Comparison of ENCODE assay signal across 11 cellular contexts in the genomic region with DNA sequence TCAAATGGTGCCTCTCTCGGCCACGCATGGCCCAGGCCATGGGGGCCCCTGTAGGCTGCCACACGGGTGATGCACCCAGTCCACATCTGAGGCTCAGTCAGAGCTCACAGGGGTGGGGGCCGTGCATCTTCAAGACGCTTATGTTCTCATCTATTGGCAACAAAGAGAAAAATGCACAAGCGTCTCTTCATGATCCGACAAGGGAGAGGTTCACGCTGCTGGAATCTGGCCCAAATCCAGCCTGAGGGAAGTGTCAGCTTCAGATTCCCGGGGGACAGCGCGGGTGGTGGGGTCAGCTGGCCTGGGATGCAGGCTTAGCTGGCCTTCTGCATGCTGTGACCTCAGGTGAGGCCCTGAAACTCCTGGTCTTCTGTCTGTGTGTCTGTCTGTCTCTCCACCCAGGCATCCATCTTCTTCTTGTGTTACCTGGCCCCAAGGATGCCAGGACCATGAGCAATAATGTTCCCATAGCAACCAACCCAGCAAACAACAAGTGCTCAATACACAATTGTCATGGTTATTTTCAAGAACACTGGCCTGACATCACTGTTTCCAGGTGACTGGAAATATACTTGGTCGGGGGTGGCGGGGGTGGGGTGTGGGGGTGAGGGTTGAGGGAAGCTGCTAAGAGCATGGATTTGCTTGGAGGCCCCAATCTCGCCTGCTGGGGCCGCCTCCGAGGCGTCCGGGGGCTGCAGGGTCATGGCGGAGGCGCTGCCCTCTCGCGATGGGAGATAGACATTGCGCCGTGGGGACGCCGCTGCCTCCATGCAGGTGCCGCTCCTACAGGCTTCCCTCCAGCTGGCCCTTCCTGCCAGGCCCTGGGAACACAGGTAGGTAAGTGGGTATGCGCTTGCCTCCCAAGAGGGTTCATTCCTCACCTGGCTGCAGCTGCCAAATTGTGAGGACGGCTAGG. TPM values are rescaled to one million over a fixed set of nuclear protein-coding genes. Genes with fewer than 3 reads are reported as not detected.
DNase-seq lines count a peak whose midpoint lies in the region; ATAC-seq and TF ChIP-seq lines count a peak whose summit lies in the region.
"Had no signal": no experiment of that assay in that cellular context is flagged by ENCODE, and none has a peak within 500 bp of the region (broad histone marks: within the 10 kb centered on the region; RNA-seq: fewer than 3 reads in every experiment).

No MANE protein-coding gene starts in this region.

- no peak overlapping the region for H3K27ac Mint-ChIP-seq in activated CD8-positive, alpha-beta T cell treated with anti-CD3 and anti-CD28 coated beads, Interleukin-2, amount 10 ng/mL, durations not matched to agents 7 days and 5 days
- H3K27ac Mint-ChIP-seq: dendritic cell treated with granulocyte-macrophage colony-stimulating factor and Interleukin-4, amounts not matched to agents 40 ng/mL and 50 ng/mL, for 4 days had no signal

- peaks cover 12% of the 10 kb centered on the region for H3K9me3 ChIP-seq in AG04450 (ENCODE audit: control insufficient read depth, insufficient read depth, low read length)

- ATAC-seq in activated CD8-positive, alpha-beta T cell treated with anti-CD3 and anti-CD28 coated beads, Interleukin-2, amount 10 ng/mL, durations not matched to agents 7 days and 5 days = peak; percentile 57

- H3K36me3 Mint-ChIP-seq in activated CD8-positive, alpha-beta T cell treated with anti-CD3 and anti-CD28 coated beads, Interleukin-2, amount 10 ng/mL, durations not matched to agents 7 days and 5 days (ENCODE audit: low read depth) = no peaks in the 10 kb centered on the region

- POLR2A ChIA-PET in AG04450 (lab: Yijun Ruan, JAX) = no interaction called here
- POLR2A ChIA-PET in activated CD8-positive, alpha-beta T cell treated with anti-CD3 and anti-CD28 coated beads, Interleukin-2, amount 10 ng/mL, durations not matched to agents 7 days and 5 days (lab: Charles Lee) = no interaction called here

- no peak overlapping the region for H3K27ac ChIP-seq in AG04450 (ENCODE audit: low read depth, low read length)

- H3K4me3 ChIP-seq in AG04450 (ENCODE audit: low read depth, low read length) = no peak overlapping the region
- H3K4me3 ChIP-seq in GM12864 (ENCODE audit: low read depth, low read length) = no peak overlapping the region

- no peak overlapping the region for H3K4me3 Mint-ChIP-seq in activated CD8-positive, alpha-beta T cell treated with anti-CD3 and anti-CD28 coated beads, Interleukin-2, amount 10 ng/mL, durations not matched to agents 7 days and 5 days
- H3K4me3 Mint-ChIP-seq: dendritic cell treated with granulocyte-macrophage colony-stimulating factor and Interleukin-4, amounts not matched to agents 40 ng/mL and 50 ng/mL, for 4 days had no signal

- peaks cover 36% of the 10 kb centered on the region for H3K27me3 ChIP-seq in AG04450 (ENCODE audit: control insufficient read depth, insufficient read depth, low read length)

- H3K27me3 Mint-ChIP-seq in activated CD8-positive, alpha-beta T cell treated with anti-CD3 and anti-CD28 coated beads, Interleukin-2, amount 10 ng/mL, durations not matched to agents 7 days and 5 days (ENCODE audit: low read depth) = peaks cover 5% of the 10 kb centered on the region

- H3K9me3 Mint-ChIP-seq in activated CD8-positive, alpha-beta T cell treated with anti-CD3 and anti-CD28 coated beads, Interleukin-2, amount 10 ng/mL, durations not matched to agents 7 days and 5 days (ENCODE audit: insufficient read depth) = no peaks in the 10 kb centered on the region
- H3K9me3 Mint-ChIP-seq: dendritic cell treated with granulocyte-macrophage colony-stimulating factor and Interleukin-4, amounts not matched to agents 40 ng/mL and 50 ng/mL, for 4 days had no signal

- DNase-seq in AG04450 (ENCODE audit: low read depth, low spot score) (no peak), GM12864 (ENCODE audit: low read depth) (no peak), iPS-NIHi11 (ENCODE audit: low spot score) (peak; percentile 85), NOMO-1 (lab: John Stamatoyannopoulos, UW; ENCODE audit: unreplicated experiment in 2 of 2) (no peak), UCSD-AML1 (lab: John Stamatoyannopoulos, UW; ENCODE audit: unreplicated experiment) (no peak), mucosa of gallbladder (ENCODE audit: low spot score) (no peak), DMS 273 (lab: John Stamatoyannopoulos, UW; ENCODE audit: unreplicated experiment) (no peak)
- no peak for DNase-seq in activated CD8-positive, alpha-beta T cell treated with anti-CD3 and anti-CD28 coated beads, Interleukin-2, amount 10 ng/mL, durations not matched to agents 7 days and 5 days
- DNase-seq: activated CD4-positive, alpha-beta T cell treated with anti-CD3 and anti-CD28 coated beads for 4 hours; NCI-H524 had no signal

- CTCF ChIA-PET in AG04450 (lab: Charles Lee) = no interaction called here
- CTCF ChIA-PET in activated CD8-positive, alpha-beta T cell treated with anti-CD3 and anti-CD28 coated beads, Interleukin-2, amount 10 ng/mL, durations not matched to agents 7 days and 5 days (lab: Charles Lee) = no interaction called here

- TF ChIP-seq CTCF in AG04450 (IDR thresholded peaks at IDR 0.05; ENCODE audit: low read depth, low read length) (peak; percentile 23; the same call in 1 of the 2 replicates), GM12864 (IDR thresholded peaks at IDR 0.05; ENCODE audit: low read depth, low read length, missing control alignments) (peak; percentile 13)

- peaks cover 4% of the 10 kb centered on the region for H3K4me1 Mint-ChIP-seq in activated CD8-positive, alpha-beta T cell treated with anti-CD3 and anti-CD28 coated beads, Interleukin-2, amount 10 ng/mL, durations not matched to agents 7 days and 5 days (ENCODE audit: low read depth)

RNA-seq across cellular contexts. Expression of gene ABLIM2, which starts 48.3 kb away (rescaled TPM):
- polyA plus RNA-seq in AG04450 (2011; rRNA removed) = 0.07 TPM in 1 of 2 replicates, not detected in the other
- polyA minus RNA-seq in AG04450 (2011; rRNA and poly(A)+ RNA removed) = not detected in 2 replicates
- total RNA-seq in activated CD8-positive, alpha-beta T cell treated with anti-CD3 and anti-CD28 coated beads, Interleukin-2, amount 10 ng/mL, durations not matched to agents 7 days and 5 days = under 1 TPM; 0.42 to 0.55 TPM
- 11.3 TPM for total RNA-seq in mucosa of gallbladder
